Comparison of ENCODE assay signal across 18 cellular contexts in genomic region chr20:34706912-34707784, GRCh38. TPM values are rescaled to one million over a fixed set of nuclear protein-coding genes. Genes with fewer than 3 reads are reported as not detected.
DNase-seq lines count a peak whose midpoint lies in the region; ATAC-seq, FAIRE-seq and TF ChIP-seq lines count a peak whose summit lies in the region.
"Had no signal": no experiment of that assay in that cellular context is flagged by ENCODE, and none has a peak within 500 bp of the region (broad histone marks: within the 10 kb centered on the region; RNA-seq: fewer than 3 reads in every experiment).

No MANE protein-coding gene starts in this region.

- TF ChIP-seq CTCF in CD4-positive, alpha-beta T cell (IDR thresholded peaks at IDR 0.05): no peak
- no peak; the same call in 1 of the 2 replicates for TF ChIP-seq CTCF in HepG2 (CRISPR knock-in tag; IDR thresholded peaks at IDR 0.05)
- TF ChIP-seq CTCF in gastrocnemius medialis (IDR thresholded peaks at IDR 0.05 in 4 of 5, conservative IDR thresholded peaks at IDR 0.05 in 1 of 5): no peak

- CTCF ChIA-PET in CD4-positive, alpha-beta T cell (lab: Charles Lee): interaction anchor here (0.9 kb wide), 1 partner anchor 191 kb away, joined by 3 read pairs; the partner anchor contains the start of gene DYNLRB1
- CTCF ChIA-PET in HepG2 (lab: Yijun Ruan, JAX; ENCODE audit: low intra/inter-chr PET ratio, low total read pairs): interaction anchor here (1.5 kb wide), 1 partner anchor 62 kb away, joined by 3 read pairs; no protein-coding TSS in a partner anchor

- H3K27me3 ChIP-seq in CD4-positive, alpha-beta T cell (ENCODE audit: control insufficient read depth, insufficient read depth, low read length): no peaks in the 10 kb centered on the region
- no peaks in the 10 kb centered on the region; a peak in 1 of 5 replicates for H3K27me3 ChIP-seq in HepG2 (ENCODE audit: control insufficient read depth in 1 of 2, insufficient read depth in 2 of 2, low read length in 2 of 2)
- no peaks in the 10 kb centered on the region for H3K27me3 ChIP-seq in gastrocnemius medialis
- H3K27me3 ChIP-seq in GM23248 (replicated peaks; ENCODE audit: insufficient read depth): no peaks in the 10 kb centered on the region
- H3K27me3 ChIP-seq: body of pancreas, testis had no signal

- peak overlapping the region; percentile 97 for H3K4me2 ChIP-seq in HepG2 (ENCODE audit: low read depth, low read length)
- H3K4me2 ChIP-seq in GM23248 (ENCODE audit: unreplicated experiment): no peak overlapping the region

- H3K27me3 Mint-ChIP-seq in CD4-positive, alpha-beta T cell: peaks cover 8% of the 10 kb centered on the region
- H3K27me3 Mint-ChIP-seq in activated T-helper 1 cell treated with anti-CD3 and anti-CD28 coated beads, Interleukin-12 subunit alpha, Interleukin-12 subunit beta, Interleukin-2, Interleukin-4 antibody, amounts not matched to agents 30 ng/mL and 10 ng/mL and 1 ng/mL, durations not matched to agents 14 hours and 24 hours and 36 hours (ENCODE audit: insufficient read depth): peaks cover 18% of the 10 kb centered on the region

- H3K79me2 ChIP-seq in HepG2 (ENCODE audit: insufficient read depth, low read length): peaks cover 15% of the 10 kb centered on the region
- H3K79me2 ChIP-seq in GM23248 (ENCODE audit: insufficient read depth): no peaks in the 10 kb centered on the region

- intact Hi-C loops in CD4-positive, alpha-beta T cell (cut with DNase I, micrococcal nuclease): loop anchor here (2.0 to 10.0 kb wide), 4 partner anchors 150 to 592 kb away; partner anchors contain the start of genes AHCY (in 1 of the 2), DYNLRB1 (in 1 of the 2), EIF2S2 (in 1 of the 2) and MAP1LC3A (in 1 of the 2)
- intact Hi-C loops in activated T-helper 1 cell treated with anti-CD3 and anti-CD28 coated beads, Interleukin-12 subunit alpha, Interleukin-12 subunit beta, Interleukin-2, Interleukin-4 antibody, amounts not matched to agents 30 ng/mL and 10 ng/mL and 1 ng/mL, durations not matched to agents 14 hours and 24 hours and 36 hours (cut with micrococcal nuclease): loop anchor here (5.0 to 10.0 kb wide), 3 partner anchors 345 to 712 kb away; partner anchors contain the start of genes ITCH, MMP24OS and RALY
- intact Hi-C loops in HepG2 (cut with micrococcal nuclease; ENCODE audit: unreplicated experiment): loop anchor here (5.0 to 10.0 kb wide), 3 partner anchors 58 to 170 kb away; no protein-coding TSS in a partner anchor
- intact Hi-C loops in gastrocnemius medialis (cut with DNase I; ENCODE audit: low total_unique reads): loop anchor here (5.0 kb wide), 1 partner anchor 170 kb away; no protein-coding TSS in a partner anchor

- peaks cover 49% of the 10 kb centered on the region for H3K4me1 Mint-ChIP-seq in CD4-positive, alpha-beta T cell (ENCODE audit: low read depth)
- peaks cover 59% of the 10 kb centered on the region for H3K4me1 Mint-ChIP-seq in activated T-helper 1 cell treated with anti-CD3 and anti-CD28 coated beads, Interleukin-12 subunit alpha, Interleukin-12 subunit beta, Interleukin-2, Interleukin-4 antibody, amounts not matched to agents 30 ng/mL and 10 ng/mL and 1 ng/mL, durations not matched to agents 14 hours and 24 hours and 36 hours (ENCODE audit: low read depth)

- H3K9me2 ChIP-seq in GM23248 (ENCODE audit: insufficient read depth): no peaks in the 10 kb centered on the region

- peak overlapping the region; percentile 96 for H3K9ac ChIP-seq in HepG2 (ENCODE audit: insufficient read depth, low read depth, low read length)
- H3K9ac ChIP-seq in GM23248: no peak overlapping the region

- in situ Hi-C loops in HepG2 (cut with HindIII; ENCODE audit: extremely low pct_ligation_motif_present, low pct_unique_long_range_greater_than_20kb) (loop anchor here (10.0 kb wide), 1 partner anchor 402 kb away; the partner anchor contains the start of gene AHCY), gastrocnemius medialis (cut with MboI; ENCODE audit: low sequenced_read_pairs in 4 of 4) (loop anchor here in 1 of 4 donors (25.0 kb wide), 1 partner anchor 170 kb away; no protein-coding TSS in a partner anchor), GM23248 (cut with MboI) (loop anchor here (25.0 kb wide), 1 partner anchor 395 kb away; the partner anchor contains the start of gene AHCY)

- FAIRE-seq in HepG2 (lab: Jason Lieb, UNC): peak; percentile 51

- H3K9me3 Mint-ChIP-seq in CD4-positive, alpha-beta T cell: no peaks in the 10 kb centered on the region
- no peaks in the 10 kb centered on the region for H3K9me3 Mint-ChIP-seq in activated T-helper 1 cell treated with anti-CD3 and anti-CD28 coated beads, Interleukin-12 subunit alpha, Interleukin-12 subunit beta, Interleukin-2, Interleukin-4 antibody, amounts not matched to agents 30 ng/mL and 10 ng/mL and 1 ng/mL, durations not matched to agents 14 hours and 24 hours and 36 hours
- H3K9me3 Mint-ChIP-seq: activated naive CD8-positive, alpha-beta T cell treated with anti-CD3 and anti-CD28 coated beads for 36 hours had no signal

- H4K20me1 ChIP-seq in HepG2 (ENCODE audit: insufficient read depth, low read length) (no peaks in the 10 kb centered on the region), GM23248 (ENCODE audit: insufficient read depth) (no peaks in the 10 kb centered on the region)

- ATAC-seq in CD4-positive, alpha-beta T cell (ENCODE audit: poor library complexity): no peak
- ATAC-seq in HepG2: no peak
- ATAC-seq in gastrocnemius medialis: no peak
- ATAC-seq: body of pancreas, left colon had no signal

- peaks cover 72% of the 10 kb centered on the region for H3K4me1 ChIP-seq in HepG2 (ENCODE audit: insufficient read depth, low read length)
- peaks cover 32 to 53% of the 10 kb centered on the region in 2 donors for H3K4me1 ChIP-seq in gastrocnemius medialis
- peaks cover 15% of the 10 kb centered on the region for H3K4me1 ChIP-seq in GM23248 (ENCODE audit: insufficient read depth)

- H3K4me3 ChIP-seq in HepG2 (replicated peaks in 1 of 3; ENCODE audit: insufficient read depth in 1 of 3, low read depth in 2 of 3, low read length in 3 of 3) (peak overlapping the region; percentile 6 to 98 (median 82); a peak in 5 of 6 replicates), gastrocnemius medialis (no peak overlapping the region), GM23248 (no peak overlapping the region)
- H3K4me3 ChIP-seq: body of pancreas, testis had no signal

- TF ChIP-seq POLR2A in HepG2 (IDR thresholded peaks at IDR 0.05; ENCODE audit: insufficient read depth in 1 of 2, low read depth in 2 of 2, low read length in 2 of 2) (no peak; a peak in 2 of 4 replicates), gastrocnemius medialis (IDR thresholded peaks at IDR 0.05) (no peak)

- H3K9me3 ChIP-seq in CD4-positive, alpha-beta T cell (ENCODE audit: control insufficient read depth, low read length): no peaks in the 10 kb centered on the region
- H3K9me3 ChIP-seq in HepG2 (ENCODE audit: low read length) (no peaks in the 10 kb centered on the region), gastrocnemius medialis (no peaks in the 10 kb centered on the region), GM23248 (ENCODE audit: low read depth) (no peaks in the 10 kb centered on the region)
- H3K9me3 ChIP-seq: body of pancreas, Caco-2, testis had no signal

- peak in 1 of 2 experiments; percentile 86; a peak in 2 of 4 replicates for TF ChIP-seq EP300 in HepG2 (IDR thresholded peaks at IDR 0.05; ENCODE audit: low read depth in 2 of 2, low read length in 2 of 2)
- no peak for TF ChIP-seq EP300 in HepG2 (CRISPR knock-in tag; IDR thresholded peaks at IDR 0.05; ENCODE audit: borderline replicate concordance)

- BruUV-seq in HepG2 (replicated peaks; lab: Mats Ljungman, UMichigan): no TSS peak

- H3F3A ChIP-seq in GM23248 (ENCODE audit: insufficient read depth): peaks cover 14% of the 10 kb centered on the region; the same call in 1 of the 2 replicates

- POLR2A ChIA-PET in CD4-positive, alpha-beta T cell (lab: Charles Lee): interaction anchor here (0.7 to 1.1 kb wide), 3 partner anchors 30 to 190 kb away, joined by 3 to 4 read pairs (median 3); partner anchors contain the start of genes DYNLRB1 and PIGU
- POLR2A ChIA-PET in HepG2 (lab: Yijun Ruan, JAX): interaction anchor here (0.6 to 7.9 kb wide), 11 partner anchors 8 to 191 kb away, joined by 3 to 168 read pairs (median 4); partner anchors contain the start of genes DYNLRB1 and PIGU

- H3K4me3 Mint-ChIP-seq in CD4-positive, alpha-beta T cell: peak overlapping the region; percentile 97
- H3K4me3 Mint-ChIP-seq in activated T-helper 1 cell treated with anti-CD3 and anti-CD28 coated beads, Interleukin-12 subunit alpha, Interleukin-12 subunit beta, Interleukin-2, Interleukin-4 antibody, amounts not matched to agents 30 ng/mL and 10 ng/mL and 1 ng/mL, durations not matched to agents 14 hours and 24 hours and 36 hours: peak overlapping the region; percentile 7
- H3K4me3 Mint-ChIP-seq: activated naive CD8-positive, alpha-beta T cell treated with anti-CD3 and anti-CD28 coated beads for 36 hours had no signal

- no peak overlapping the region for H3K27ac ChIP-seq in CD4-positive, alpha-beta T cell (ENCODE audit: low read depth, low read length)
- H3K27ac ChIP-seq in HepG2 (ENCODE audit: extremely low read length, insufficient read depth, low read length) (peak overlapping the region; percentile 92), gastrocnemius medialis (peak overlapping the region; percentile 94 to 100 (median 95)), GM23248 (no peak overlapping the region)

- H3K36me3 ChIP-seq in HepG2 (replicated peaks in 1 of 2; ENCODE audit: control insufficient read depth in 1 of 2, insufficient read depth in 2 of 2, low read length in 2 of 2) (peaks cover 0 to 2% of the 10 kb centered on the region in 2 experiments; a peak in 3 of 5 replicates), gastrocnemius medialis (no peaks in the 10 kb centered on the region), GM23248 (ENCODE audit: low read depth) (no peaks in the 10 kb centered on the region)

- no peak overlapping the region for H2AFZ ChIP-seq in HepG2 (ENCODE audit: low read length)
- H2AFZ ChIP-seq in GM23248: no peak overlapping the region

- peaks cover 27% of the 10 kb centered on the region for H3K36me3 Mint-ChIP-seq in CD4-positive, alpha-beta T cell (ENCODE audit: low read depth)
- peaks cover 1% of the 10 kb centered on the region for H3K36me3 Mint-ChIP-seq in activated T-helper 1 cell treated with anti-CD3 and anti-CD28 coated beads, Interleukin-12 subunit alpha, Interleukin-12 subunit beta, Interleukin-2, Interleukin-4 antibody, amounts not matched to agents 30 ng/mL and 10 ng/mL and 1 ng/mL, durations not matched to agents 14 hours and 24 hours and 36 hours (ENCODE audit: low read depth)
- H3K36me3 Mint-ChIP-seq: activated naive CD8-positive, alpha-beta T cell treated with anti-CD3 and anti-CD28 coated beads for 36 hours had no signal

- H3K27ac Mint-ChIP-seq in CD4-positive, alpha-beta T cell: peak overlapping the region; percentile 94
- H3K27ac Mint-ChIP-seq in activated T-helper 1 cell treated with anti-CD3 and anti-CD28 coated beads, Interleukin-12 subunit alpha, Interleukin-12 subunit beta, Interleukin-2, Interleukin-4 antibody, amounts not matched to agents 30 ng/mL and 10 ng/mL and 1 ng/mL, durations not matched to agents 14 hours and 24 hours and 36 hours: peak overlapping the region; percentile 12
- H3K27ac Mint-ChIP-seq: activated naive CD8-positive, alpha-beta T cell treated with anti-CD3 and anti-CD28 coated beads for 36 hours had no signal

- 7% methylated on average over 3 of the region's 3 CpGs for WGBS in HepG2 (ENCODE audit: low lambda C conversion rate)
- 71 to 72% methylated on average over 3 of the region's 3 CpGs for WGBS in GM23248 (ENCODE audit: low coverage in 1 of 2, low lambda C conversion rate in 2 of 2, missing lambda C conversion rate in 2 of 2), 2 experiments

- no peak; the same call in 1 of the 2 replicates for TF ChIP-seq RAD21 in HepG2 (CRISPR knock-in tag; IDR thresholded peaks at IDR 0.05)

- DNase-seq in CD4-positive, alpha-beta T cell: no peak
- DNase-seq in activated T-helper 1 cell treated with anti-CD3 and anti-CD28 coated beads, Interleukin-12 subunit alpha, Interleukin-12 subunit beta, Interleukin-2, Interleukin-4 antibody, amounts not matched to agents 30 ng/mL and 10 ng/mL and 1 ng/mL, durations not matched to agents 14 hours and 24 hours and 36 hours (ENCODE audit: low spot score): no peak
- peak; percentile 77 for DNase-seq in HepG2 (ENCODE audit: low spot score)
- peak in 1 of 2 donors; percentile 66 for DNase-seq in gastrocnemius medialis
- DNase-seq in DMS 273 treated with DMSO at 0.1 percent for 48 hours (lab: John Stamatoyannopoulos, UW): no peak
- no peak for DNase-seq in NOMO-1 (lab: John Stamatoyannopoulos, UW; ENCODE audit: unreplicated experiment in 2 of 2)
- no peak for DNase-seq in GM23248
- DNase-seq: activated CD4-positive, alpha-beta T cell treated with anti-CD3 and anti-CD28 coated beads for 1 hour; activated naive CD8-positive, alpha-beta T cell treated with anti-CD3 and anti-CD28 coated beads for 36 hours; body of pancreas; cortex of kidney; EL; KBM-7; NCI-H1694; NCI-H345; testis had no signal

RNA-seq across cellular contexts. Expression of gene TP53INP2, which starts 3.0 kb away (rescaled TPM):
- total RNA-seq in CD4-positive, alpha-beta T cell: 10 to 100 TPM; 65.8 to 72.7 TPM
- total RNA-seq in activated T-helper 1 cell treated with anti-CD3 and anti-CD28 coated beads, Interleukin-12 subunit alpha, Interleukin-12 subunit beta, Interleukin-2, Interleukin-4 antibody, amounts not matched to agents 30 ng/mL and 10 ng/mL and 1 ng/mL, durations not matched to agents 14 hours and 24 hours and 36 hours: 3.2 and 3.5 TPM in 2 replicates
- total RNA-seq in HepG2 (2016; rRNA removed; fragmentation: Illumina TruSeq; extraction: Trizol) (5.2 and 10.1 TPM in 2 replicates), gastrocnemius medialis (10 to 100 TPM in 2 of 4 donors, 1 to 10 TPM in 2; 2.9 to 26.7 (median 11.1) TPM)
- 1.1 and 1.2 TPM in 2 replicates for total RNA-seq in HepG2 (2016; cell fraction: cytosol; rRNA removed; fragmentation: Illumina TruSeq; extraction: Trizol; ENCODE audit: low read depth)
- total RNA-seq in HepG2 (2016; cell fraction: insoluble cytoplasmic fraction; rRNA removed; fragmentation: Illumina TruSeq; extraction: Trizol): 5.0 and 8.1 TPM in 2 replicates
- 7.4 and 7.6 TPM in 2 replicates for total RNA-seq in HepG2 (2016; cell fraction: membrane; rRNA removed; fragmentation: Illumina TruSeq; extraction: Trizol)
- total RNA-seq in HepG2 (2016; cell fraction: nucleus; rRNA removed; fragmentation: Illumina TruSeq; extraction: Trizol): 10.1 and 10.3 TPM in 2 replicates
- polyA plus RNA-seq in HepG2 (2011; rRNA removed) (18.8 and 29.5 TPM in 2 replicates), GM23248 (2016; fragmentation: Nextera tagmentation; extraction: Ambion mirVana) (4.4 and 4.9 TPM in 2 replicates)
- polyA plus RNA-seq in HepG2 (2011; cell fraction: cytosol; rRNA removed): 11.4 and 22.8 TPM in 2 replicates
- polyA plus RNA-seq in HepG2 (2011; cell fraction: nucleus; rRNA removed): 46.3 and 62.2 TPM in 2 replicates
- polyA plus RNA-seq in HepG2 (2012): 67.2 and 70.2 TPM in 2 replicates
- 1.7 and 2.0 TPM in 2 replicates for polyA plus RNA-seq in HepG2 (2016; cell fraction: cytosol; fragmentation: Illumina TruSeq; extraction: Trizol; ENCODE audit: low read depth)
- 20.8 and 28.1 TPM in 2 replicates for polyA plus RNA-seq in HepG2 (2016; cell fraction: insoluble cytoplasmic fraction; fragmentation: Illumina TruSeq; extraction: Trizol; ENCODE audit: low read depth)
- polyA plus RNA-seq in HepG2 (2016; cell fraction: membrane; fragmentation: Illumina TruSeq; extraction: Trizol; ENCODE audit: low read depth): 8.6 and 8.7 TPM in 2 replicates
- polyA plus RNA-seq in HepG2 (2016; cell fraction: nucleus; fragmentation: Illumina TruSeq; extraction: Trizol; ENCODE audit: insufficient read depth, low read depth): 28.2 and 29.8 TPM in 2 replicates
- polyA minus RNA-seq in HepG2 (2011; rRNA and poly(A)+ RNA removed; ENCODE audit: low replicate concordance): 2.6 and 22.7 TPM in 2 replicates
- polyA minus RNA-seq in HepG2 (2011; cell fraction: cytosol; rRNA and poly(A)+ RNA removed): 21.5 and 41.0 TPM in 2 replicates
- polyA minus RNA-seq in HepG2 (2011; cell fraction: nucleus; rRNA and poly(A)+ RNA removed): 19.1 and 30.5 TPM in 2 replicates
- total RNA-seq in GM23248 (2014; rRNA removed; shearing (Covaris generic)): 2.4 and 3.9 TPM in 2 replicates

RNA-seq across cellular contexts. Expression of gene PIGU, which starts 30.3 kb away (rescaled TPM):
- total RNA-seq in CD4-positive, alpha-beta T cell: 1 to 10 TPM; 4.6 to 5.5 TPM
- total RNA-seq in activated T-helper 1 cell treated with anti-CD3 and anti-CD28 coated beads, Interleukin-12 subunit alpha, Interleukin-12 subunit beta, Interleukin-2, Interleukin-4 antibody, amounts not matched to agents 30 ng/mL and 10 ng/mL and 1 ng/mL, durations not matched to agents 14 hours and 24 hours and 36 hours: 24.8 and 25.9 TPM in 2 replicates
- total RNA-seq in HepG2 (2016; rRNA removed; fragmentation: Illumina TruSeq; extraction: Trizol) (27.1 and 45.5 TPM in 2 replicates), gastrocnemius medialis (10 to 100 TPM; 12.8 to 14.1 (median 13.7) TPM)
- total RNA-seq in HepG2 (2016; cell fraction: cytosol; rRNA removed; fragmentation: Illumina TruSeq; extraction: Trizol; ENCODE audit: low read depth): 7.9 and 10.2 TPM in 2 replicates
- total RNA-seq in HepG2 (2016; cell fraction: insoluble cytoplasmic fraction; rRNA removed; fragmentation: Illumina TruSeq; extraction: Trizol): 22.7 and 40.7 TPM in 2 replicates
- total RNA-seq in HepG2 (2016; cell fraction: membrane; rRNA removed; fragmentation: Illumina TruSeq; extraction: Trizol): 13.9 and 15.8 TPM in 2 replicates
- total RNA-seq in HepG2 (2016; cell fraction: nucleus; rRNA removed; fragmentation: Illumina TruSeq; extraction: Trizol): 46.7 and 53.0 TPM in 2 replicates
- polyA plus RNA-seq in HepG2 (2011; rRNA removed) (175 and 231 TPM in 2 replicates), GM23248 (2016; fragmentation: Nextera tagmentation; extraction: Ambion mirVana) (19.7 and 21.2 TPM in 2 replicates)
- polyA plus RNA-seq in HepG2 (2011; cell fraction: cytosol; rRNA removed): 173 and 228 TPM in 2 replicates
- polyA plus RNA-seq in HepG2 (2011; cell fraction: nucleus; rRNA removed): 61.5 and 68.6 TPM in 2 replicates
- 58.5 and 63.1 TPM in 2 replicates for polyA plus RNA-seq in HepG2 (2012)
- 12.5 and 12.8 TPM in 2 replicates for polyA plus RNA-seq in HepG2 (2016; cell fraction: cytosol; fragmentation: Illumina TruSeq; extraction: Trizol; ENCODE audit: low read depth)
- polyA plus RNA-seq in HepG2 (2016; cell fraction: insoluble cytoplasmic fraction; fragmentation: Illumina TruSeq; extraction: Trizol; ENCODE audit: low read depth): 38.7 and 42.6 TPM in 2 replicates
- polyA plus RNA-seq in HepG2 (2016; cell fraction: membrane; fragmentation: Illumina TruSeq; extraction: Trizol; ENCODE audit: low read depth): 20.5 and 21.1 TPM in 2 replicates
- 88.7 and 94.6 TPM in 2 replicates for polyA plus RNA-seq in HepG2 (2016; cell fraction: nucleus; fragmentation: Illumina TruSeq; extraction: Trizol; ENCODE audit: insufficient read depth, low read depth)
- 185 and 339 TPM in 2 replicates for polyA minus RNA-seq in HepG2 (2011; rRNA and poly(A)+ RNA removed; ENCODE audit: low replicate concordance)
- 49.4 and 49.8 TPM in 2 replicates for polyA minus RNA-seq in HepG2 (2011; cell fraction: cytosol; rRNA and poly(A)+ RNA removed)
- 55.5 and 65.3 TPM in 2 replicates for polyA minus RNA-seq in HepG2 (2011; cell fraction: nucleus; rRNA and poly(A)+ RNA removed)
- total RNA-seq in GM23248 (2014; rRNA removed; shearing (Covaris generic)): 12.5 and 21.6 TPM in 2 replicates

Comparison
In these comparisons a context has a peak if more than half of its experiments do, and no peak if none do; other contexts are left out.
1. H3K27ac ChIP-seq: peak in HepG2 (single experiment) and gastrocnemius medialis (4 of 4); none in CD4-positive, alpha-beta T cell (single experiment) and GM23248 (single experiment).
2. H3K4me3 ChIP-seq: peak in HepG2 (3 of 3); none in gastrocnemius medialis (0 of 4) and GM23248 (single experiment).